Comparison of ENCODE assay signal across 9 cellular contexts in the genomic region with DNA sequence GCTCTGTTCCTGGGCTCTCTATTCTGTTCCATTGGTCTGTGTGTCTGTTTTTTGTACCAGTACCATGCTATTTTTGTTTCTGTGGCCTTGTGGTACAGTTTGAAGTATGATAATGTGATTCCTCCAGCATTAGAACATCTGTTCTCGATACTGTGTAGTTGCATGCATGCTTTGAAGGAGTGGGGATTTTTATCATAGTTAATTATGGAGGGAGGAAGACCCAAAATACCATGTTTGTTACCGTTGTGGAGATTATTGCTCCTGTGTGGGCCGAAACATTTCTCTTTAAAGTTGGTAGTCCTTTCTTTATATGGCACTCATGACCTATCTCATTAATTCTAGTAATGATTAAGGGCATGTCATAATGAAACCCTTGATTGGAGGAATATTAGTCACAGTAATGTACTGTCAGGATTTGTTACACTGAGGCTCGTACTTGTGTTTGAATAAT.
DNase-seq lines count a peak whose midpoint lies in the region; ATAC-seq and TF ChIP-seq lines count a peak whose summit lies in the region.
"Had no signal": no experiment of that assay in that cellular context is flagged by ENCODE, and none has a peak within 500 bp of the region (broad histone marks: within the 10 kb centered on the region; RNA-seq: fewer than 3 reads in every experiment).

No MANE protein-coding gene starts in this region.

- H3K27ac Mint-ChIP-seq in CD4-positive, alpha-beta memory T cell, result peak overlapping the region in 1 of 7 donors; percentile 5

- peaks cover 46 to 49% of the 10 kb centered on the region in 2 donors for H3K36me3 Mint-ChIP-seq in CD4-positive, alpha-beta memory T cell

- no peak overlapping the region for H3K4me3 ChIP-seq in CD4-positive, alpha-beta memory T cell (ENCODE audit: low read length in 2 of 2)
- H3K4me3 ChIP-seq: testis had no signal

- peak overlapping the region in 1 of 8 donors; percentile 64 for H3K4me3 Mint-ChIP-seq in CD4-positive, alpha-beta memory T cell

- POLR2A ChIA-PET in CD4-positive, alpha-beta memory T cell (lab: Charles Lee; ENCODE audit: partially characterized antibody), result no interaction called here

- peaks cover 0 to 4% (median under 1%) of the 10 kb centered on the region in 8 donors for H3K9me3 Mint-ChIP-seq in CD4-positive, alpha-beta memory T cell

- no peaks in the 10 kb centered on the region for H3K27me3 ChIP-seq in CD4-positive, alpha-beta memory T cell (ENCODE audit: insufficient read depth, low read length)
- H3K27me3 ChIP-seq: testis had no signal

- H3K4me1 Mint-ChIP-seq in CD4-positive, alpha-beta memory T cell, result peaks cover 9 to 11% (median 9%) of the 10 kb centered on the region in 4 donors

- CTCF ChIA-PET in CD4-positive, alpha-beta memory T cell (lab: Charles Lee; ENCODE audit: partially characterized antibody), result no interaction called here

- H3K27me3 Mint-ChIP-seq in CD4-positive, alpha-beta memory T cell, result no peaks in the 10 kb centered on the region

- no peaks in the 10 kb centered on the region for H3K9me3 ChIP-seq in CD4-positive, alpha-beta memory T cell (ENCODE audit: control insufficient read depth in 1 of 2, low read length in 2 of 2)
- H3K9me3 ChIP-seq: testis had no signal

- H3K36me3 ChIP-seq in CD4-positive, alpha-beta memory T cell (ENCODE audit: insufficient read depth, low read length), result no peaks in the 10 kb centered on the region

- DNase-seq in Right ventricle myocardium superior (no peak), NCI-H226 (no peak), retina (no peak)
- no peak for DNase-seq in CD4-positive, alpha-beta memory T cell
- DNase-seq: testis had no signal

- H3K4me1 ChIP-seq in CD4-positive, alpha-beta memory T cell (ENCODE audit: insufficient read depth, low read length), result no peaks in the 10 kb centered on the region

- peak; percentile 88 for ATAC-seq in GM18505 (IDR thresholded peaks at IDR 0.05; ENCODE audit: unreplicated experiment)
- peak; percentile 93 for ATAC-seq in GM21423 (IDR thresholded peaks at IDR 0.05; ENCODE audit: unreplicated experiment)
- ATAC-seq in HG03442 (IDR thresholded peaks at IDR 0.05; ENCODE audit: unreplicated experiment), result peak; percentile 89
- peak; percentile 30 for ATAC-seq in Right ventricle myocardium superior (ENCODE audit: poor library complexity)
- ATAC-seq in HG03139 (IDR thresholded peaks at IDR 0.05; ENCODE audit: unreplicated experiment), result no peak

- no peak overlapping the region for H3K27ac ChIP-seq in CD4-positive, alpha-beta memory T cell (ENCODE audit: low read depth, low read length)
- H3K27ac ChIP-seq: testis had no signal

- no peak for TF ChIP-seq POLR2A in GM18505 (IDR thresholded peaks at IDR 0.05; ENCODE audit: borderline replicate concordance, extremely low read depth, insufficient read depth, insufficient read length)

- intact Hi-C loops in Right ventricle myocardium superior (cut with DNase I), result no loop called here
- intact Hi-C loops in CD4-positive, alpha-beta memory T cell (cut with micrococcal nuclease), result no loop called here
